8 cellular contexts compared by ENCODE assay signal in the genomic region with DNA sequence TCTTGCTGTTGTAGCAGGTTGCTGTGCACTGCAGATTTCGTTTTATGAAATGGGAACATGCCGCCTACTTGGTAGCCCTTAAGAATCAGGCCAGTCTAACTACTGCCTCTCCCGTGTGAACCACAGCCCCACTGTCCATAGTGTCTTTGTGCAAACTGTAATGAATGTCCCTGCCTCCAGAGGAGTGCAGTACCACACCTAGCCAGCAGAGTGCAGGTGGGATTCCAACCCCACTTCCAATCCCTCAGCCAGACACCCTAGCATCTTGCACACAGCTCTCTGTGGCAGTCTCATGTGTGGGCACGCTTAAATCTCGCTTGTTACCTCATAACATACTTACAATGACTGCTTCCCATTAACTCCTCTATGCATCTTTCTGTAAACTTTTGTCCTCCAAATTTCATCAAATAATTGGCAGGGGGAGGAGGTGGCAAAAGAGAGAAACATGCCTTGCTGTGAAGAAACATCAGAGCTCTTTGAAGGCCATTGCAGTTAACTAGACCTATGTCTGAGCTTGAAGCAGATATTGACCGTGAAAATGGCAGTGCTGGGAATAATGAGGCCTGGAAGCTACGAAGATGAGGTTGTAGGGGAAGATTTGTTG. TPM values are rescaled to one million over a fixed set of nuclear protein-coding genes. Genes with fewer than 3 reads are reported as not detected.
DNase-seq lines count a peak whose midpoint lies in the region; ATAC-seq and TF ChIP-seq lines count a peak whose summit lies in the region.

No MANE protein-coding gene starts in this region.

- H3K27ac Mint-ChIP-seq in CD8-positive, alpha-beta T cell, result no peak overlapping the region

- POLR2A ChIA-PET in CD8-positive, alpha-beta T cell (lab: Charles Lee), result no interaction called here

- WGBS in iPS DF 6.9 (ENCODE audit: insufficient coverage, insufficient read length), result no CpG with 5 or more reads among the region's 7 CpGs

- H3K4me3 ChIP-seq in CD8-positive, alpha-beta T cell (ENCODE audit: low read depth, low read length), result no peak overlapping the region
- no peak overlapping the region for H3K4me3 ChIP-seq in iPS DF 6.9 (ENCODE audit: low read length)

- peak; percentile 21 to 66 (median 44) for DNase-seq in CD8-positive, alpha-beta T cell
- peak; percentile 48 for DNase-seq in activated T-cell treated with anti-CD3 and anti-CD28 coated beads, Interleukin-2, amount 50 U/mL, for 4 hours
- DNase-seq in iPS DF 6.9 (ENCODE audit: low read depth, low spot score), result peak; percentile 68
- DNase-seq in stimulated activated CD8-positive, alpha-beta memory T cell treated with anti-CD3 and anti-CD28 coated beads, Interleukin-2, amount 100 ng/mL, for 48 hours (ENCODE audit: low read depth in 2 of 2), result peak; percentile 7 to 34
- DNase-seq in GDM1 (lab: John Stamatoyannopoulos, UW), result no peak

- no peaks in the 10 kb centered on the region for H3K36me3 ChIP-seq in CD8-positive, alpha-beta T cell (ENCODE audit: insufficient read depth, low read length)
- H3K36me3 ChIP-seq in iPS DF 6.9 (ENCODE audit: control insufficient read depth, insufficient read depth, low read length), result no peaks in the 10 kb centered on the region

- no peak overlapping the region for H3K27ac ChIP-seq in CD8-positive, alpha-beta T cell (ENCODE audit: low read depth, low read length)
- no peak overlapping the region for H3K27ac ChIP-seq in iPS DF 6.9 (ENCODE audit: low read length)

- ATAC-seq in CD8-positive, alpha-beta T cell, result peak; percentile 97
- ATAC-seq in GM19351 (IDR thresholded peaks at IDR 0.05; ENCODE audit: unreplicated experiment) (peak; percentile 96), GM18520 (IDR thresholded peaks at IDR 0.05; ENCODE audit: unreplicated experiment) (no peak)
- peak; percentile 59 to 69 for ATAC-seq in activated T-cell treated with anti-CD3 and anti-CD28 coated beads, Interleukin-2, amount 50 U/mL, for 4 hours

- no peaks in the 10 kb centered on the region for H3K27me3 ChIP-seq in CD8-positive, alpha-beta T cell (ENCODE audit: insufficient read depth, low read length)
- H3K27me3 ChIP-seq in iPS DF 6.9 (ENCODE audit: control insufficient read depth, insufficient read depth, low read length), result no peaks in the 10 kb centered on the region

- no peaks in the 10 kb centered on the region for H3K27me3 Mint-ChIP-seq in CD8-positive, alpha-beta T cell (ENCODE audit: low read depth)
- no peaks in the 10 kb centered on the region for H3K27me3 Mint-ChIP-seq in activated T-cell treated with anti-CD3 and anti-CD28 coated beads, Interleukin-2, amount 50 U/mL, for 4 hours (ENCODE audit: low read depth)

- no peaks in the 10 kb centered on the region for H3K9me3 ChIP-seq in CD8-positive, alpha-beta T cell (ENCODE audit: low read length)
- H3K9me3 ChIP-seq in iPS DF 6.9 (ENCODE audit: control insufficient read depth, insufficient read depth, low read length), result no peaks in the 10 kb centered on the region

- TF ChIP-seq CTCF in CD8-positive, alpha-beta T cell (IDR thresholded peaks at IDR 0.05), result peak; percentile 82
- peak; percentile 74 for TF ChIP-seq CTCF in LNCAP (IDR thresholded peaks at IDR 0.05)

- H3K4me3 Mint-ChIP-seq in CD8-positive, alpha-beta T cell, result no peak overlapping the region
- no peak overlapping the region for H3K4me3 Mint-ChIP-seq in activated T-cell treated with anti-CD3 and anti-CD28 coated beads, Interleukin-2, amount 50 U/mL, for 4 hours

- CTCF ChIA-PET in CD8-positive, alpha-beta T cell (lab: Charles Lee), result interaction anchor here (0.8 to 1.7 kb wide), 8 partner anchors 8 to 177 kb away, joined by 3 to 5 read pairs (median 3); a partner anchor contains a TSS

- no peaks in the 10 kb centered on the region for H3K4me1 ChIP-seq in CD8-positive, alpha-beta T cell (ENCODE audit: insufficient read depth, low read length)
- H3K4me1 ChIP-seq in iPS DF 6.9 (ENCODE audit: control insufficient read depth, insufficient read depth, low read length), result no peaks in the 10 kb centered on the region

- H3K9me3 Mint-ChIP-seq in CD8-positive, alpha-beta T cell, result no peaks in the 10 kb centered on the region
- no peaks in the 10 kb centered on the region for H3K9me3 Mint-ChIP-seq in activated T-cell treated with anti-CD3 and anti-CD28 coated beads, Interleukin-2, amount 50 U/mL, for 4 hours

- no peaks in the 10 kb centered on the region for H3K36me3 Mint-ChIP-seq in CD8-positive, alpha-beta T cell
- peaks cover 5% of the 10 kb centered on the region for H3K36me3 Mint-ChIP-seq in activated T-cell treated with anti-CD3 and anti-CD28 coated beads, Interleukin-2, amount 50 U/mL, for 4 hours (ENCODE audit: insufficient read depth)

- intact Hi-C loops in CD8-positive, alpha-beta T cell (cut with DNase I, micrococcal nuclease), result loop anchor here (1.0 to 5.0 kb wide), 5 partner anchors 41 to 314 kb away; no protein-coding TSS in a partner anchor

- no peaks in the 10 kb centered on the region for H3K4me1 Mint-ChIP-seq in CD8-positive, alpha-beta T cell (ENCODE audit: low read depth)
- H3K4me1 Mint-ChIP-seq in activated T-cell treated with anti-CD3 and anti-CD28 coated beads, Interleukin-2, amount 50 U/mL, for 4 hours (ENCODE audit: low read depth), result peaks cover 5% of the 10 kb centered on the region

RNA-seq across cellular contexts. Expression of a gene that starts 47.2 kb away (rescaled TPM):
- not detected for total RNA-seq in CD8-positive, alpha-beta T cell
- not detected for total RNA-seq in activated T-cell treated with anti-CD3 and anti-CD28 coated beads, Interleukin-2, amount 50 U/mL, for 4 hours

RNA-seq across cellular contexts. Expression of a gene that starts 47.4 kb away (rescaled TPM):
- total RNA-seq in CD8-positive, alpha-beta T cell, result 1 to 10 TPM; 2.6 to 3.6 TPM
- 1 to 10 TPM; 7.2 to 8.6 (median 8.4) TPM for total RNA-seq in activated T-cell treated with anti-CD3 and anti-CD28 coated beads, Interleukin-2, amount 50 U/mL, for 4 hours
